ENCODE assay signal across 8 cellular contexts in the genomic region with DNA sequence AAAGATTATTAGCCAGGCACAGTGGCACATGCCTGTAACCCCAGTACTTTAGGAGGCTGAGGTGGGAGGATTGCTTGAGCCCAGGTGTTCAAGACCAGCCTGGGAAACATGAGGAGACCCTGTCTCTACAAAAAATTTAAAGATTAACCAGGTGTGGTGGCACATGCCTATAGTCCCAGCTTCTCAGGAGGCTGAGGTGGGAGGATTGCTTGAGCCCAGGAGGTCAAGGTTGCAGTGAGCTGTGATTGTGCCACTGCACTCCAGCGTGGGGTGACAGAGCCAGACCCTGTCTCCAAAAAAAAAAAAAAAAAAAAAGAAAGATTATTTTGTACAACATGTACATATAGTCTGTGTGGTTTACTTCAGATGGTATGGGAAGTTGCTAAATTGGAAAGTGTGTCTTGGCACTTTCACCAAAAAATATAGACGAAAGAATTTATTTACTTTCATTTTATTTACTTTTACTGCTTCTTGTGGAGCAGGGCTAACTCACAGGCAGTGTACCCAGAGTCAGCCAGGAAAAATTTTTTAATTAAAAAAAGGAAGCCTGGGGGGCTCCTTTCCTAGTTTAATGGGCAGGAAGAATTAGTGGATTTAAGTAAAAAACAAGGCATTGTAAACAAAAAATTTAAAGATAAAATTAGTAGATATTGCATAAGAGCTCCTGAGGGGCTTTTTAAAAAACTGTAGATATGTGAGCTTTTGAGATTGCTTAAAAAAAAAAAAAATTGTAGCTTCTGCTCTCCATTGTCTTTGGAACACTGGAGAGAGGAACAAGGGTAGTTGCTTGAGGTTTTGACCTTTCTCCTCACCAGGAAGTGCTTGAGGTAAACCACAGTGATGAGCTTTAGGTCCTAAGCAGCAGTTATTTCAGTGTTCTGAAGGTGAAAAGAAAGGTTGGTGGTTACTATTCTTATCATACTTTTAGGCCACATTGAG.
DNase-seq lines count a peak whose midpoint lies in the region; ATAC-seq and TF ChIP-seq lines count a peak whose summit lies in the region.

No MANE protein-coding gene starts in this region.

- peak overlapping the region; percentile 93 for H3K4me2 ChIP-seq in KMS-11

- H3K9ac ChIP-seq in KMS-11: no peak overlapping the region

- no peak for TF ChIP-seq CTCF in GM10266 (IDR thresholded peaks at IDR 0.05; ENCODE audit: control insufficient read depth, insufficient read depth, low read depth, missing control alignments)
- no peak for TF ChIP-seq CTCF in KMS-11 (conservative IDR thresholded peaks at IDR 0.05; ENCODE audit: low read depth, low read length)
- no peak for TF ChIP-seq CTCF in choroid plexus epithelial cell (conservative IDR thresholded peaks at IDR 0.05; ENCODE audit: low read depth, low read length)

- H3K27me3 ChIP-seq in KMS-11 (ENCODE audit: insufficient read depth, low read depth): no peaks in the 10 kb centered on the region

- H3K36me3 ChIP-seq in KMS-11 (ENCODE audit: insufficient read depth): no peaks in the 10 kb centered on the region

- H2AFZ ChIP-seq in KMS-11 (ENCODE audit: low read depth): no peak overlapping the region

- no peaks in the 10 kb centered on the region for H4K20me1 ChIP-seq in KMS-11 (ENCODE audit: insufficient read depth)

- peak; percentile 98 for ATAC-seq in GM21447 (IDR thresholded peaks at IDR 0.05; ENCODE audit: unreplicated experiment)

- no peaks in the 10 kb centered on the region for H3K79me2 ChIP-seq in KMS-11 (ENCODE audit: insufficient read depth, low read depth)

- DNase-seq in GM10266 (ENCODE audit: extremely low spot score): peak; percentile 64
- peak; percentile 50 for DNase-seq in choroid plexus epithelial cell (ENCODE audit: low read depth)
- no peak for DNase-seq in NCI-H345 (lab: John Stamatoyannopoulos, UW)
- DNase-seq in AG08396 (ENCODE audit: low spot score): no peak
- no peak for DNase-seq in stimulated activated CD4-positive, alpha-beta T cell treated with anti-CD3 and anti-CD28 coated beads, Interleukin-4, amount 100 ng/mL, for 4 hours
- no peak for DNase-seq in stimulated activated naive CD4-positive, alpha-beta T cell (lab: John Stamatoyannopoulos, UW)

- no peak overlapping the region for H3K27ac ChIP-seq in KMS-11

- H3K4me1 ChIP-seq in KMS-11 (ENCODE audit: low read depth, poor library complexity, severe bottlenecking): peaks cover 33% of the 10 kb centered on the region

- no peak overlapping the region for H3K4me3 ChIP-seq in KMS-11 (IDR thresholded peaks at IDR 0.05; ENCODE audit: insufficient read depth, low read depth, low read length)
- H3K4me3 ChIP-seq in choroid plexus epithelial cell (ENCODE audit: low read depth, low read length): no peak overlapping the region

Comparison
In these comparisons a context has a peak if more than half of its experiments do, and no peak if none do; other contexts are left out.
1. DNase-seq: peak in GM10266 (single experiment) and choroid plexus epithelial cell (single experiment); none in NCI-H345 (single experiment), AG08396 (single experiment), stimulated activated CD4-positive, alpha-beta T cell treated with anti-CD3 and anti-CD28 coated beads, Interleukin-4, amount 100 ng/mL, for 4 hours (0 of 2) and stimulated activated naive CD4-positive, alpha-beta T cell (0 of 6).